ENCODE assay signal across 8 cellular contexts in the genomic region with DNA sequence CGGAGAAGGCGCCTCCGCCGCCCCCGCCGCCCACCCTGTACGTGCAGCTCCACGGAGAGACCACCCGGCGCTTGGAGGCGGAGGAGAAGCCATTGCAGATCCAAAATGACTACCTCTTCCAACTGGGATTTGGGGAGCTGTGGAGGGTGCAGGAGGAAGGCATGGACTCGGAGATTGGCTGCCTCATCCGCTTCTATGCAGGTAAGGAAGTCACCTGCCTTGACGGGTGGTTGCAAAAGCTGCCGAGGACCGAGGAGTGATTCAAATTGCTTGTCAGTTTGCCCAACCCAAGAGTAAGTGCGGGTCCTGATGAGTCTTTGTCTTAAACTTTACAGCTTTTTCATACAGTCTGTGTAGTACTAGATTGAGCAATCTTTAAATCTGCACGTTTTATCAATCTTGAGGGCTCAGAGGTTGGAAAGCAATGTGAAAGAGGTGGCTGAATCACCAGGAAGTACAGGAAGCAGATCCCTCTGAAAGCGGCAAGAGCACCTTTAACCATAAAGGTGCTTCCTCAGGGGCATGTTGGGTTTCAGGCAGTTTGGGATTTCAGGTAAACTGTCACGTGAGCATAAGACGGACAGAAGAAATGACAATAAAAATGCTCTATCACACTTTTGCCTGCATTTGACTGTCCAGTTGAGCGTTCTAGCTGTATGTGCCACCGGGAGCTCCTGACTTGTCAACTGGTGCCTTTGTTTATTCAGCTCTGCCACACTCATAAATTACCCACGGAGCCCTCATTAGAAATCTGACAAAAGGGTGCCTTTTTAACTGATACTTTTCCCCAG. TPM values are rescaled to one million over a fixed set of nuclear protein-coding genes. Genes with fewer than 3 reads are reported as not detected.
DNase-seq lines count a peak whose midpoint lies in the region; ATAC-seq and TF ChIP-seq lines count a peak whose summit lies in the region.

No MANE protein-coding gene starts in this region.

- no peak overlapping the region for H2BK20ac ChIP-seq in IMR-90 (ENCODE audit: low read depth, low read length)

- H4K8ac ChIP-seq in IMR-90 (ENCODE audit: low read depth in 2 of 2, low read length in 2 of 2) (no peak overlapping the region), trophoblast cell (ENCODE audit: low read depth, low read length) (no peak overlapping the region)

- peak overlapping the region; percentile 13; the same call in 1 of the 2 replicates for H3K9ac ChIP-seq in IMR-90 (ENCODE audit: low read depth, low read length)
- peak overlapping the region; percentile 20 for H3K9ac ChIP-seq in trophoblast cell (ENCODE audit: low read length)

- peak overlapping the region; percentile 86 to 94 (median 93) for H3K4me3 Mint-ChIP-seq in CD8-positive, alpha-beta memory T cell
- H3K4me3 Mint-ChIP-seq in glutamatergic neuron (ENCODE audit: unreplicated experiment) = peak overlapping the region; percentile 90

- no peaks in the 10 kb centered on the region for H3K27me3 ChIP-seq in CD8-positive, alpha-beta memory T cell (ENCODE audit: insufficient read depth, low read length, poor library complexity, severe bottlenecking)
- H3K27me3 ChIP-seq in IMR-90 (ENCODE audit: control insufficient read depth, insufficient read depth, low read length) (no peaks in the 10 kb centered on the region), SJSA1 (replicated peaks) (no peaks in the 10 kb centered on the region), trophoblast cell (ENCODE audit: insufficient read depth, low read length) (no peaks in the 10 kb centered on the region)

- H3K27ac Mint-ChIP-seq in CD8-positive, alpha-beta memory T cell = peak overlapping the region; percentile 0 to 97 (median 82)
- peak overlapping the region; percentile 40 to 90 for H3K27ac Mint-ChIP-seq in activated naive CD4-positive, alpha-beta T cell treated with anti-CD3 and anti-CD28 coated beads, Interleukin-2, amount 50 U/mL, for 72 hours
- H3K27ac Mint-ChIP-seq in glutamatergic neuron (ENCODE audit: unreplicated experiment) = peak overlapping the region; percentile 89

- peaks cover 35 to 52% (median 50%) of the 10 kb centered on the region in 3 donors for H3K4me1 Mint-ChIP-seq in CD8-positive, alpha-beta memory T cell
- H3K4me1 Mint-ChIP-seq in glutamatergic neuron (ENCODE audit: low read depth, unreplicated experiment) = peaks cover 40% of the 10 kb centered on the region

- TF ChIP-seq CTCF in IMR-90 (conservative IDR thresholded peaks at IDR 0.05; ENCODE audit: low read depth, low read length) = no peak
- no peak for TF ChIP-seq CTCF in glutamatergic neuron (IDR thresholded peaks at IDR 0.05; ENCODE audit: partially characterized antibody, unreplicated experiment)

- POLR2A ChIA-PET in CD8-positive, alpha-beta memory T cell (lab: Charles Lee) = interaction anchor here (0.7 to 1.1 kb wide), 3 partner anchors 56 to 705 kb away, joined by 3 read pairs; partner anchors contain the start of gene VPS4B
- POLR2A ChIA-PET in IMR-90 (lab: Charles Lee; ENCODE audit: unreplicated experiment) = no interaction called here

- H3K23ac ChIP-seq in IMR-90 (ENCODE audit: low read depth, low read length) (peak overlapping the region; percentile 86), trophoblast cell (ENCODE audit: low read length) (no peak overlapping the region)

- no peak overlapping the region; the same call in 1 of the 2 replicates for H3K56ac ChIP-seq in IMR-90 (ENCODE audit: extremely low read depth, insufficient read depth, low read length)

- in situ Hi-C loops in IMR-90 (cut with MboI; ENCODE audit: low sequenced_read_pairs) = loop anchor here (25.0 kb wide), 1 partner anchor 530 kb away; the partner anchor contains the start of genes PIGN and RELCH

- H3K9me3 Mint-ChIP-seq in CD8-positive, alpha-beta memory T cell = no peaks in the 10 kb centered on the region
- H3K9me3 Mint-ChIP-seq in activated naive CD4-positive, alpha-beta T cell treated with anti-CD3 and anti-CD28 coated beads, Interleukin-2, amount 50 U/mL, for 72 hours = no peaks in the 10 kb centered on the region
- H3K9me3 Mint-ChIP-seq in glutamatergic neuron (ENCODE audit: unreplicated experiment) = peaks cover 16% of the 10 kb centered on the region

- H2BK120ac ChIP-seq in IMR-90 (ENCODE audit: low read depth, low read length) (0 out of 2 replicates have a peak overlapping the region, but pooled peaks have one; percentile 3), trophoblast cell (ENCODE audit: insufficient read depth, low read length, poor library complexity) (no peak overlapping the region)

- no peaks in the 10 kb centered on the region for H3K9me1 ChIP-seq in IMR-90 (ENCODE audit: insufficient read depth, low read length)

- DNase-seq in CD8-positive, alpha-beta memory T cell = peak in 3 of 5 donors; percentile 43 to 59 (median 54)
- DNase-seq in IMR-90 = peak; percentile 71
- peak in 1 of 2 experiments; percentile 49 for DNase-seq in SJSA1 (ENCODE audit: low read depth in 1 of 2, low spot score in 2 of 2)
- peak in 1 of 2 donors; percentile 32 for DNase-seq in activated naive CD4-positive, alpha-beta T cell treated with anti-CD3 and anti-CD28 coated beads, Interleukin-2, amount 50 U/mL, for 72 hours (ENCODE audit: low spot score in 2 of 2)
- DNase-seq in glutamatergic neuron = no peak
- DNase-seq in trophoblast cell = peak; percentile 92 to 94

- H2BK5ac ChIP-seq in IMR-90 (ENCODE audit: low read depth, low read length, poor library complexity, severe bottlenecking) = no peak overlapping the region
- H2BK5ac ChIP-seq in trophoblast cell (ENCODE audit: low read depth, low read length, poor library complexity) = no peak overlapping the region

- no peaks in the 10 kb centered on the region for H3K27me3 Mint-ChIP-seq in CD8-positive, alpha-beta memory T cell
- H3K27me3 Mint-ChIP-seq in glutamatergic neuron (ENCODE audit: unreplicated experiment) = peaks cover 18% of the 10 kb centered on the region

- no peak overlapping the region for H3K27ac ChIP-seq in CD8-positive, alpha-beta memory T cell (ENCODE audit: low read depth, low read length)
- H3K27ac ChIP-seq in IMR-90 (ENCODE audit: insufficient read depth, low read length) (no peak overlapping the region), SJSA1 (no peak overlapping the region), trophoblast cell (ENCODE audit: low read depth, low read length) (peak overlapping the region; percentile 20)

- no peaks in the 10 kb centered on the region for H3K9me3 ChIP-seq in CD8-positive, alpha-beta memory T cell (ENCODE audit: low read length)
- H3K9me3 ChIP-seq in IMR-90 (ENCODE audit: control insufficient read depth, insufficient read depth, low read length) (no peaks in the 10 kb centered on the region), SJSA1 (replicated peaks) (no peaks in the 10 kb centered on the region), trophoblast cell (ENCODE audit: insufficient read depth, low read depth, low read length) (peaks cover 2% of the 10 kb centered on the region)

- peak overlapping the region; percentile 51 for H3K4me3 ChIP-seq in CD8-positive, alpha-beta memory T cell (ENCODE audit: low read length)
- H3K4me3 ChIP-seq in IMR-90 (ENCODE audit: insufficient read depth, low read depth, low read length) (peak overlapping the region; percentile 67), SJSA1 (peak overlapping the region; percentile 69), trophoblast cell (ENCODE audit: low read depth, low read length) (peak overlapping the region; percentile 99)

- no peak overlapping the region for H4K12ac ChIP-seq in trophoblast cell (ENCODE audit: low read depth, low read length)

- no peak for TF ChIP-seq POLR2A in IMR-90 (IDR thresholded peaks at IDR 0.05; ENCODE audit: low read depth, low read length)

- no TSS peak for BruUV-seq in IMR-90 (replicated peaks; lab: Mats Ljungman, UMichigan)

- intact Hi-C loops in IMR-90 (cut with micrococcal nuclease) = loop anchor here (5.0 to 10.0 kb wide), 2 partner anchors 180 to 532 kb away; partner anchors contain the start of genes PIGN and RELCH

- no peak overlapping the region for H2AK5ac ChIP-seq in IMR-90 (ENCODE audit: low read depth, low read length)
- no peak overlapping the region for H2AK5ac ChIP-seq in trophoblast cell (ENCODE audit: low read length)

- peak overlapping the region; percentile 20; the same call in 1 of the 2 replicates for H3K14ac ChIP-seq in IMR-90 (replicated peaks; ENCODE audit: low read depth, low read length)
- H3K14ac ChIP-seq in trophoblast cell (ENCODE audit: low read length) = no peak overlapping the region

- H2BK12ac ChIP-seq in trophoblast cell (ENCODE audit: low read length) = no peak overlapping the region

- H3K79me1 ChIP-seq in IMR-90 (ENCODE audit: low read depth in 1 of 2, low read length in 2 of 2) (peaks cover 3 to 13% of the 10 kb centered on the region in 2 experiments; a peak in 2 of 4 replicates), trophoblast cell (ENCODE audit: low read length) (peaks cover 15% of the 10 kb centered on the region)

- H2AFZ ChIP-seq in IMR-90 (replicated peaks; ENCODE audit: low read length, poor library complexity) = peak overlapping the region; percentile 87
- H2AFZ ChIP-seq in trophoblast cell (ENCODE audit: insufficient read depth, low read length, poor library complexity) = no peak overlapping the region

- ATAC-seq in IMR-90 (ENCODE audit: low read depth) = no peak
- peak; percentile 14 to 41 for ATAC-seq in activated naive CD4-positive, alpha-beta T cell treated with anti-CD3 and anti-CD28 coated beads, Interleukin-2, amount 50 U/mL, for 72 hours
- no peak for ATAC-seq in GM19397 (IDR thresholded peaks at IDR 0.05; ENCODE audit: unreplicated experiment)
- no peak for ATAC-seq in GM21360 (IDR thresholded peaks at IDR 0.05; ENCODE audit: unreplicated experiment)

- dilution Hi-C loops in IMR-90 (cut with HindIII; ENCODE audit: low sequenced_read_pairs, unreplicated experiment) = no loop called here

- no peak for TF ChIP-seq RAD21 in IMR-90 (IDR thresholded peaks at IDR 0.05; ENCODE audit: low read length)

- H3K4me2 ChIP-seq in IMR-90 (ENCODE audit: low read depth, low read length) (peak overlapping the region; percentile 95), trophoblast cell (ENCODE audit: low read length) (peak overlapping the region; percentile 92)

- WGBS in IMR-90 (ENCODE audit: extremely low coverage in 2 of 2, insufficient read length in 1 of 2), 2 experiments = 7% methylated on average over 7 of the region's 24 CpGs; no CpG with 5 or more reads in 1 of the 2 experiments
- WGBS in trophoblast cell (ENCODE audit: extremely low coverage, insufficient coverage, insufficient read length) = no CpG with 5 or more reads among the region's 24 CpGs

- no peak overlapping the region for H4K91ac ChIP-seq in IMR-90 (ENCODE audit: insufficient read depth, low read depth, low read length)
- no peak overlapping the region for H4K91ac ChIP-seq in trophoblast cell (ENCODE audit: low read depth, low read length)

- CTCF ChIA-PET in CD8-positive, alpha-beta memory T cell (lab: Charles Lee) = interaction anchor here (1.5 to 3.0 kb wide), 2 partner anchors 264 to 265 kb away, joined by 4 to 45 read pairs; no protein-coding TSS in a partner anchor
- CTCF ChIA-PET in IMR-90 (lab: Yijun Ruan, JAX) = interaction anchor here (1.7 to 2.5 kb wide), 2 partner anchors 131 to 265 kb away, joined by 6 to 10 read pairs; no protein-coding TSS in a partner anchor

- no peak overlapping the region for H4K5ac ChIP-seq in IMR-90 (ENCODE audit: low read depth, low read length)

- H3K79me2 ChIP-seq in trophoblast cell (ENCODE audit: control insufficient read depth, insufficient read depth, low read length, poor library complexity) = peaks cover 11% of the 10 kb centered on the region

- peaks cover 8% of the 10 kb centered on the region; the same call in 1 of the 2 replicates for H4K20me1 ChIP-seq in IMR-90 (ENCODE audit: insufficient read depth, low read length)

- no peaks in the 10 kb centered on the region for H3K36me3 ChIP-seq in CD8-positive, alpha-beta memory T cell (ENCODE audit: insufficient read depth, low read length)
- no peaks in the 10 kb centered on the region for H3K36me3 ChIP-seq in IMR-90 (ENCODE audit: control insufficient read depth, insufficient read depth, low read length)
- peaks cover 7% of the 10 kb centered on the region for H3K36me3 ChIP-seq in SJSA1
- H3K36me3 ChIP-seq in trophoblast cell (ENCODE audit: control insufficient read depth in 1 of 2, insufficient read depth in 2 of 2, low read length in 2 of 2) = no peaks in the 10 kb centered on the region

- H3K18ac ChIP-seq in IMR-90 (ENCODE audit: low read depth, low read length) (no peak overlapping the region), trophoblast cell (ENCODE audit: low read length) (peak overlapping the region; percentile 37)

- H3K4me1 ChIP-seq in CD8-positive, alpha-beta memory T cell (ENCODE audit: insufficient read depth, low read length) = peaks cover 17% of the 10 kb centered on the region
- peaks cover 5% of the 10 kb centered on the region for H3K4me1 ChIP-seq in IMR-90 (ENCODE audit: control insufficient read depth, insufficient read depth, low read length)
- H3K4me1 ChIP-seq in SJSA1 (replicated peaks) = peaks cover 30% of the 10 kb centered on the region
- H3K4me1 ChIP-seq in trophoblast cell (ENCODE audit: control insufficient read depth in 1 of 2, insufficient read depth in 2 of 2, low read length in 2 of 2) = peaks cover 2% of the 10 kb centered on the region in 2 experiments

- H3K4ac ChIP-seq in IMR-90 (ENCODE audit: low read depth, low read length) (peak overlapping the region; percentile 70; the same call in 1 of the 2 replicates), trophoblast cell (ENCODE audit: low read depth, low read length) (no peak overlapping the region)

- H2BK15ac ChIP-seq in IMR-90 (ENCODE audit: low read depth, low read length) = no peak overlapping the region

- H2AK9ac ChIP-seq in IMR-90 (replicated peaks; ENCODE audit: low read depth, low read length, poor library complexity) = peak overlapping the region; percentile 87

- peaks cover 0 to 6% (median 0%) of the 10 kb centered on the region in 3 donors for H3K36me3 Mint-ChIP-seq in CD8-positive, alpha-beta memory T cell
- H3K36me3 Mint-ChIP-seq in activated naive CD4-positive, alpha-beta T cell treated with anti-CD3 and anti-CD28 coated beads, Interleukin-2, amount 50 U/mL, for 72 hours = peaks cover 0 to 6% of the 10 kb centered on the region in 2 donors
- H3K36me3 Mint-ChIP-seq in glutamatergic neuron (ENCODE audit: unreplicated experiment) = no peaks in the 10 kb centered on the region

RNA-seq across cellular contexts. Expression of gene PHLPP1, which starts 1.9 kb away (rescaled TPM):
- total RNA-seq in CD8-positive, alpha-beta memory T cell = 10 to 100 TPM; 13.5 to 14.8 TPM
- polyA plus RNA-seq in CD8-positive, alpha-beta memory T cell = 0.93 TPM
- 3.6 TPM in 2 replicates for total RNA-seq in IMR-90 (2012; rRNA removed)
- polyA plus RNA-seq in IMR-90 (2012; rRNA removed) = 3.3 and 4.2 TPM in 2 replicates
- 2.4 and 2.7 TPM in 2 replicates for polyA plus RNA-seq in IMR-90 (2012; cell fraction: cytosol; rRNA removed)
- 4.7 and 4.8 TPM in 2 replicates for polyA plus RNA-seq in IMR-90 (2012; cell fraction: nucleus; rRNA removed; ENCODE audit: low replicate concordance)
- total RNA-seq in SJSA1 (2014; rRNA removed; shearing (Covaris generic)) = 8.8 and 10.1 TPM in 2 replicates
- 10 to 100 TPM in 1 of 2 donors, 1 to 10 TPM in 1; 7.8 to 10.5 TPM for total RNA-seq in activated naive CD4-positive, alpha-beta T cell treated with anti-CD3 and anti-CD28 coated beads, Interleukin-2, amount 50 U/mL, for 72 hours
- 14.0 TPM for total RNA-seq in glutamatergic neuron (ENCODE audit: unreplicated experiment)
- polyA plus RNA-seq in trophoblast cell (2013) = 29.4 and 30.9 TPM in 2 replicates

Comparison
In these comparisons a context has a peak if more than half of its experiments do, and no peak if none do; other contexts are left out.
1. ATAC-seq: peak in activated naive CD4-positive, alpha-beta T cell treated with anti-CD3 and anti-CD28 coated beads, Interleukin-2, amount 50 U/mL, for 72 hours (2 of 2); none in IMR-90 (single experiment), GM19397 (single experiment) and GM21360 (single experiment).
2. Peak in every context shown above with its lines, with median percentiles within 50 percentile points of each other: H3K4me3 ChIP-seq and H3K27ac Mint-ChIP-seq.